ENCODE assay signal across 8 cellular contexts in the genomic region with DNA sequence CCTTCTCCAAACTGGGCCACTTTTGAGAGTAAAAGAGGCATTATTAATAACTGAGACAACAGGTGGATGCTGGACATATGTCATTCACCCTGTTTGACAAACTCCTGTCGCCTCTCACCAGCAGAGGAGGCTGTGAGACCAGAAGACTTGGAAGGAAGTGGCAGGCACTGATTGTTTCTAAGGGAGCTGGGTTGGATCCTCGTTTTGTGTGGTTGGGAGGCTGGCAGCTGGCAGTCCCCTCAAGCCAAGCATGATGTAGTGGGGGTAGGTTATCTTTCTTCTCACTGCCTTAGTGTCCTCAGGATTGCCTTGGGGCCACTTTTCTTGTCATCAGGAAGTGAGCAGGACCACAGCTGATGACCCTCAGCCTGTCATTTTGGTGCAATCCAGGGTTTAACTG.
A peak's percentile ranks its signal among the peaks of the same experiment; 100 is the strongest.
DNase-seq lines count a peak whose midpoint lies in the region; ATAC-seq and TF ChIP-seq lines count a peak whose summit lies in the region.

No MANE protein-coding gene starts in this region.

- H3K4me3 ChIP-seq in HL-60 (replicated peaks; ENCODE audit: insufficient read depth, low read length): no peak overlapping the region

- H3K4me3 Mint-ChIP-seq in mesothelial cell of epicardium: no peak overlapping the region

- no peaks in the 10 kb centered on the region for H3K27me3 Mint-ChIP-seq in mesothelial cell of epicardium (ENCODE audit: low read depth)

- H3K27ac ChIP-seq in HL-60 (replicated peaks): no peak overlapping the region

- H3K27me3 ChIP-seq in HL-60 (ENCODE audit: insufficient read depth, poor library complexity, severe bottlenecking): no peaks in the 10 kb centered on the region

- no peak for ATAC-seq in GM18909 (IDR thresholded peaks at IDR 0.05; ENCODE audit: poor library complexity, unreplicated experiment)

- peaks cover 30% of the 10 kb centered on the region for H3K4me1 Mint-ChIP-seq in mesothelial cell of epicardium

- no peaks in the 10 kb centered on the region for H3K36me3 Mint-ChIP-seq in mesothelial cell of epicardium

- peak; percentile 52 for DNase-seq in DMS153 (lab: John Stamatoyannopoulos, UW)
- DNase-seq in HL-60 (ENCODE audit: low read depth in 1 of 2, low spot score in 1 of 2): peak in 1 of 2 experiments; percentile 36
- DNase-seq in astrocyte of the hippocampus (ENCODE audit: low read depth, low spot score): peak; percentile 63
- no peak for DNase-seq in mesothelial cell of epicardium (ENCODE audit: low spot score in 2 of 2, unreplicated experiment in 2 of 2)
- DNase-seq in hepatic stellate cell (ENCODE audit: low spot score): no peak
- no peak for DNase-seq in stimulated activated CD4-positive, alpha-beta T cell treated with anti-CD3 and anti-CD28 coated beads, Interleukin-4, amount 100 ng/mL, for 4 hours
- DNase-seq in T-helper 9 cell: no peak

- H3K9me3 Mint-ChIP-seq in mesothelial cell of epicardium: peaks cover 4% of the 10 kb centered on the region

- TF ChIP-seq CTCF in HL-60 (IDR thresholded peaks at IDR 0.05; ENCODE audit: insufficient read depth, low read length) (peak; percentile 3), mesothelial cell of epicardium (IDR thresholded peaks at IDR 0.05; ENCODE audit: unreplicated experiment) (no peak)

- H3K27ac Mint-ChIP-seq in mesothelial cell of epicardium: peak overlapping the region; percentile 51

Comparison
In these comparisons a context has a peak if more than half of its experiments do, and no peak if none do; other contexts are left out.
1. DNase-seq: peak in DMS153 (single experiment) and astrocyte of the hippocampus (single experiment); none in mesothelial cell of epicardium (0 of 2), hepatic stellate cell (single experiment), stimulated activated CD4-positive, alpha-beta T cell treated with anti-CD3 and anti-CD28 coated beads, Interleukin-4, amount 100 ng/mL, for 4 hours (0 of 2) and T-helper 9 cell (single experiment).